8 cellular contexts compared by ENCODE assay signal in genomic region chr18:54260376-54261072, GRCh38. TPM values are rescaled to one million over a fixed set of nuclear protein-coding genes. Genes with fewer than 3 reads are reported as not detected.
DNase-seq lines count a peak whose midpoint lies in the region; ATAC-seq lines count a peak whose summit lies in the region.

No MANE protein-coding gene starts in this region.

- no peaks in the 10 kb centered on the region for H3K36me3 Mint-ChIP-seq in activated T-cell treated with anti-CD3 and anti-CD28 coated beads, Interleukin-2, amount 50 U/mL, for 72 hours (ENCODE audit: insufficient read depth in 2 of 2)
- no peaks in the 10 kb centered on the region for H3K36me3 Mint-ChIP-seq in naive thymus-derived CD8-positive, alpha-beta T cell

- peaks cover 57% of the 10 kb centered on the region for H3K4me1 Mint-ChIP-seq in activated T-cell treated with anti-CD3 and anti-CD28 coated beads, Interleukin-2, amount 50 U/mL, for 72 hours (ENCODE audit: low read depth)
- peaks cover 58% of the 10 kb centered on the region for H3K4me1 Mint-ChIP-seq in stimulated activated naive CD8-positive, alpha-beta T cell treated with anti-CD3 and anti-CD28 coated beads, Interleukin-15, amount 100 ng/mL, for 72 hours
- peaks cover 0 to 29% (median 1%) of the 10 kb centered on the region in 4 donors for H3K4me1 Mint-ChIP-seq in naive thymus-derived CD8-positive, alpha-beta T cell

- H3K27ac Mint-ChIP-seq in activated T-cell treated with anti-CD3 and anti-CD28 coated beads, Interleukin-2, amount 50 U/mL, for 72 hours: peak overlapping the region; percentile 93
- H3K27ac Mint-ChIP-seq in stimulated activated naive CD8-positive, alpha-beta T cell treated with anti-CD3 and anti-CD28 coated beads, Interleukin-15, amount 100 ng/mL, for 72 hours: peak overlapping the region; percentile 77 to 93
- peak overlapping the region in 1 of 10 donors; percentile 44 for H3K27ac Mint-ChIP-seq in naive thymus-derived CD8-positive, alpha-beta T cell

- H3K27me3 Mint-ChIP-seq in activated T-cell treated with anti-CD3 and anti-CD28 coated beads, Interleukin-2, amount 50 U/mL, for 72 hours (ENCODE audit: low read depth): no peaks in the 10 kb centered on the region
- no peaks in the 10 kb centered on the region for H3K27me3 Mint-ChIP-seq in stimulated activated naive CD8-positive, alpha-beta T cell treated with anti-CD3 and anti-CD28 coated beads, Interleukin-15, amount 100 ng/mL, for 72 hours
- peaks cover 0 to 1% (median 0%) of the 10 kb centered on the region in 5 donors for H3K27me3 Mint-ChIP-seq in naive thymus-derived CD8-positive, alpha-beta T cell

- peak; percentile 36 to 45 for DNase-seq in activated T-cell treated with anti-CD3 and anti-CD28 coated beads, Interleukin-2, amount 50 U/mL, for 72 hours
- no peak for DNase-seq in activated T-cell treated with anti-CD3 and anti-CD28 coated beads, Interleukin-2, amount 50 U/mL, for 1 hour
- DNase-seq in amniotic epithelial cell (ENCODE audit: low read depth) (peak; percentile 82), UCSD-AML1 (lab: John Stamatoyannopoulos, UW; ENCODE audit: unreplicated experiment) (no peak), DMS114 treated with DMSO at 0.1 percent for 48 hours (lab: John Stamatoyannopoulos, UW; ENCODE audit: unreplicated experiment) (no peak)
- peak in 1 of 2 donors; percentile 41 for DNase-seq in stimulated activated naive CD8-positive, alpha-beta T cell treated with anti-CD3 and anti-CD28 coated beads, Interleukin-15, amount 100 ng/mL, for 72 hours
- DNase-seq in naive thymus-derived CD8-positive, alpha-beta T cell: no peak

- no peaks in the 10 kb centered on the region for H3K9me3 Mint-ChIP-seq in activated T-cell treated with anti-CD3 and anti-CD28 coated beads, Interleukin-2, amount 50 U/mL, for 72 hours
- H3K9me3 Mint-ChIP-seq in stimulated activated naive CD8-positive, alpha-beta T cell treated with anti-CD3 and anti-CD28 coated beads, Interleukin-15, amount 100 ng/mL, for 72 hours: no peaks in the 10 kb centered on the region
- no peaks in the 10 kb centered on the region for H3K9me3 Mint-ChIP-seq in naive thymus-derived CD8-positive, alpha-beta T cell

- peak overlapping the region; percentile 80 to 91 for H3K4me3 Mint-ChIP-seq in activated T-cell treated with anti-CD3 and anti-CD28 coated beads, Interleukin-2, amount 50 U/mL, for 72 hours
- peak overlapping the region; percentile 77 to 79 for H3K4me3 Mint-ChIP-seq in stimulated activated naive CD8-positive, alpha-beta T cell treated with anti-CD3 and anti-CD28 coated beads, Interleukin-15, amount 100 ng/mL, for 72 hours
- peak overlapping the region in 1 of 10 donors; percentile 25 for H3K4me3 Mint-ChIP-seq in naive thymus-derived CD8-positive, alpha-beta T cell

- POLR2A ChIA-PET in naive thymus-derived CD8-positive, alpha-beta T cell (lab: Charles Lee): no interaction called here

- peak; percentile 22 to 31 for ATAC-seq in activated T-cell treated with anti-CD3 and anti-CD28 coated beads, Interleukin-2, amount 50 U/mL, for 72 hours (replicated peaks in 1 of 2)
- peak; percentile 28 for ATAC-seq in HG03159 (IDR thresholded peaks at IDR 0.05; ENCODE audit: unreplicated experiment)
- peak; percentile 55 for ATAC-seq in stimulated activated naive CD8-positive, alpha-beta T cell treated with anti-CD3 and anti-CD28 coated beads, Interleukin-15, amount 100 ng/mL, for 72 hours
- ATAC-seq in naive thymus-derived CD8-positive, alpha-beta T cell: no peak

RNA-seq across cellular contexts. Expression of gene POLI, which starts 8.8 kb away (rescaled TPM):
- 10 to 100 TPM; 29.5 to 30.8 TPM for total RNA-seq in activated T-cell treated with anti-CD3 and anti-CD28 coated beads, Interleukin-2, amount 50 U/mL, for 72 hours
- 10 to 100 TPM; 43.1 to 48.0 TPM for total RNA-seq in naive thymus-derived CD8-positive, alpha-beta T cell
- 1 to 10 TPM; 4.9 to 8.6 (median 8.1) TPM for polyA plus RNA-seq in naive thymus-derived CD8-positive, alpha-beta T cell

RNA-seq across cellular contexts. Expression of gene MBD2, which starts 36.1 kb away (rescaled TPM):
- 100 to 1,000 TPM; 206 to 207 TPM for total RNA-seq in activated T-cell treated with anti-CD3 and anti-CD28 coated beads, Interleukin-2, amount 50 U/mL, for 72 hours
- total RNA-seq in naive thymus-derived CD8-positive, alpha-beta T cell: 10 to 100 TPM; 78.8 to 85.1 TPM
- polyA plus RNA-seq in naive thymus-derived CD8-positive, alpha-beta T cell: 10 to 100 TPM in 2 of 3 donors, 1 to 10 TPM in 1; 6.3 to 21.1 (median 13.0) TPM

Comparison
In these comparisons a context has a peak if more than half of its experiments do, and no peak if none do; other contexts are left out.
1. DNase-seq: peak in activated T-cell treated with anti-CD3 and anti-CD28 coated beads, Interleukin-2, amount 50 U/mL, for 72 hours (2 of 2) and amniotic epithelial cell (single experiment); none in activated T-cell treated with anti-CD3 and anti-CD28 coated beads, Interleukin-2, amount 50 U/mL, for 1 hour (single experiment), UCSD-AML1 (single experiment), naive thymus-derived CD8-positive, alpha-beta T cell (0 of 10) and DMS114 treated with DMSO at 0.1 percent for 48 hours (single experiment).
2. ATAC-seq: peak in activated T-cell treated with anti-CD3 and anti-CD28 coated beads, Interleukin-2, amount 50 U/mL, for 72 hours (2 of 2), HG03159 (single experiment) and stimulated activated naive CD8-positive, alpha-beta T cell treated with anti-CD3 and anti-CD28 coated beads, Interleukin-15, amount 100 ng/mL, for 72 hours (single experiment); none in naive thymus-derived CD8-positive, alpha-beta T cell (0 of 2).